16 cellular contexts compared by ENCODE assay signal in genomic region chr11:117980280-117980679, GRCh38. TPM values are rescaled to one million over a fixed set of nuclear protein-coding genes. Genes with fewer than 3 reads are reported as not detected.
DNase-seq lines count a peak whose midpoint lies in the region; ATAC-seq, FAIRE-seq and TF ChIP-seq lines count a peak whose summit lies in the region.
"Had no signal": no experiment of that assay in that cellular context is flagged by ENCODE, and none has a peak within 500 bp of the region (broad histone marks: within the 10 kb centered on the region; RNA-seq: fewer than 3 reads in every experiment).

No MANE protein-coding gene starts in this region.

- H3K4me3 ChIP-seq in CD8-positive, alpha-beta memory T cell (ENCODE audit: low read length), result no peak overlapping the region
- H3K4me3 ChIP-seq in neutrophil (ENCODE audit: low read depth in 1 of 2, low read length in 1 of 2), result no peak overlapping the region
- no peak overlapping the region for H3K4me3 ChIP-seq in small intestine (ENCODE audit: low read depth in 1 of 2, low read length in 2 of 2)
- no peak overlapping the region for H3K4me3 ChIP-seq in HepG2 (replicated peaks in 1 of 3; ENCODE audit: insufficient read depth in 1 of 3, low read depth in 2 of 3, low read length in 3 of 3)
- H3K4me3 ChIP-seq: BLaER1, heart right ventricle, prostate gland had no signal

- ATAC-seq in HG02759 (IDR thresholded peaks at IDR 0.05; ENCODE audit: unreplicated experiment) (peak; percentile 21), GM21576 (IDR thresholded peaks at IDR 0.05; ENCODE audit: unreplicated experiment) (no peak), HepG2 (no peak)
- peak; percentile 60 for ATAC-seq in activated naive CD8-positive, alpha-beta T cell treated with anti-CD3 and anti-CD28 coated beads, Interleukin-2, amount 50 U/mL, for 24 hours

- no peak overlapping the region for H2AFZ ChIP-seq in HepG2 (ENCODE audit: low read length)

- POLR2A ChIA-PET in CD8-positive, alpha-beta memory T cell (lab: Charles Lee), result interaction anchor here (0.7 to 0.9 kb wide), 2 partner anchors 9 to 23 kb away, joined by 3 to 4 read pairs; no protein-coding TSS in a partner anchor
- POLR2A ChIA-PET in HepG2 (lab: Yijun Ruan, JAX), result no interaction called here

- H3K27me3 Mint-ChIP-seq in CD8-positive, alpha-beta memory T cell, result no peaks in the 10 kb centered on the region
- H3K27me3 Mint-ChIP-seq in activated naive CD8-positive, alpha-beta T cell treated with anti-CD3 and anti-CD28 coated beads, Interleukin-2, amount 50 U/mL, for 24 hours, result no peaks in the 10 kb centered on the region

- intact Hi-C loops in HepG2 (cut with micrococcal nuclease; ENCODE audit: unreplicated experiment), result no loop called here

- no peaks in the 10 kb centered on the region for H3K79me2 ChIP-seq in HepG2 (ENCODE audit: insufficient read depth, low read length)

- in situ Hi-C loops in HepG2 (cut with HindIII; ENCODE audit: extremely low pct_ligation_motif_present, low pct_unique_long_range_greater_than_20kb), result no loop called here

- CTCF ChIA-PET in CD8-positive, alpha-beta memory T cell (lab: Charles Lee), result interaction anchor here (1.2 to 4.6 kb wide), 6 partner anchors 17 to 73 kb away, joined by 3 to 21 read pairs (median 8); no protein-coding TSS in a partner anchor
- CTCF ChIA-PET in HepG2 (lab: Yijun Ruan, JAX; ENCODE audit: low intra/inter-chr PET ratio, low total read pairs), result no interaction called here

- no TSS peak for BruUV-seq in HepG2 (replicated peaks; lab: Mats Ljungman, UMichigan)

- H3K9me3 ChIP-seq in CD8-positive, alpha-beta memory T cell (ENCODE audit: low read length), result no peaks in the 10 kb centered on the region
- H3K9me3 ChIP-seq in neutrophil (no peaks in the 10 kb centered on the region), small intestine (ENCODE audit: control insufficient read depth, low read depth) (no peaks in the 10 kb centered on the region), HepG2 (ENCODE audit: low read length) (no peaks in the 10 kb centered on the region)
- H3K9me3 ChIP-seq: prostate gland had no signal

- no peaks in the 10 kb centered on the region for H3K36me3 ChIP-seq in CD8-positive, alpha-beta memory T cell (ENCODE audit: insufficient read depth, low read length)
- no peaks in the 10 kb centered on the region for H3K36me3 ChIP-seq in neutrophil
- H3K36me3 ChIP-seq in small intestine (ENCODE audit: control insufficient read depth in 2 of 2, insufficient read depth in 2 of 2, low read length in 2 of 2), result no peaks in the 10 kb centered on the region
- H3K36me3 ChIP-seq in HepG2 (replicated peaks in 1 of 2; ENCODE audit: control insufficient read depth in 1 of 2, insufficient read depth in 2 of 2, low read length in 2 of 2), result no peaks in the 10 kb centered on the region
- H3K36me3 ChIP-seq: BLaER1, heart right ventricle, prostate gland had no signal

- no peaks in the 10 kb centered on the region for H3K27me3 ChIP-seq in CD8-positive, alpha-beta memory T cell (ENCODE audit: insufficient read depth, low read length, poor library complexity, severe bottlenecking)
- H3K27me3 ChIP-seq in neutrophil, result no peaks in the 10 kb centered on the region
- no peaks in the 10 kb centered on the region for H3K27me3 ChIP-seq in small intestine (ENCODE audit: control insufficient read depth in 2 of 2, insufficient read depth in 2 of 2, low read length in 2 of 2)
- peaks cover 3 to 50% of the 10 kb centered on the region in 2 experiments for H3K27me3 ChIP-seq in HepG2 (ENCODE audit: control insufficient read depth in 1 of 2, insufficient read depth in 2 of 2, low read length in 2 of 2)

- FAIRE-seq in small intestine (lab: Jason Lieb, UNC) (no peak), HepG2 (lab: Jason Lieb, UNC) (no peak)
- FAIRE-seq: urothelium cell line had no signal

- TF ChIP-seq CTCF in neutrophil (IDR thresholded peaks at IDR 0.05) (no peak), HepG2 (CRISPR knock-in tag; IDR thresholded peaks at IDR 0.05) (no peak)

- H3K36me3 Mint-ChIP-seq in CD8-positive, alpha-beta memory T cell, result peaks cover 3 to 23% (median 6%) of the 10 kb centered on the region in 3 donors
- peaks cover 19% of the 10 kb centered on the region for H3K36me3 Mint-ChIP-seq in activated naive CD8-positive, alpha-beta T cell treated with anti-CD3 and anti-CD28 coated beads, Interleukin-2, amount 50 U/mL, for 24 hours (ENCODE audit: low read depth)

- no peak overlapping the region for H3K27ac ChIP-seq in CD8-positive, alpha-beta memory T cell (ENCODE audit: low read depth, low read length)
- H3K27ac ChIP-seq in neutrophil (peak overlapping the region; percentile 54), small intestine (ENCODE audit: low read depth in 1 of 2, low read length in 1 of 2) (no peak overlapping the region), HepG2 (ENCODE audit: extremely low read length, insufficient read depth, low read length) (no peak overlapping the region)
- H3K27ac ChIP-seq: BLaER1, prostate gland had no signal

- peak overlapping the region; percentile 22 to 79 (median 59) for H3K4me3 Mint-ChIP-seq in CD8-positive, alpha-beta memory T cell
- H3K4me3 Mint-ChIP-seq in activated naive CD8-positive, alpha-beta T cell treated with anti-CD3 and anti-CD28 coated beads, Interleukin-2, amount 50 U/mL, for 24 hours, result peak overlapping the region; percentile 30

- H3K9me3 Mint-ChIP-seq in CD8-positive, alpha-beta memory T cell, result no peaks in the 10 kb centered on the region
- no peaks in the 10 kb centered on the region for H3K9me3 Mint-ChIP-seq in activated naive CD8-positive, alpha-beta T cell treated with anti-CD3 and anti-CD28 coated beads, Interleukin-2, amount 50 U/mL, for 24 hours

- no peaks in the 10 kb centered on the region for H4K20me1 ChIP-seq in HepG2 (ENCODE audit: insufficient read depth, low read length)
- H4K20me1 ChIP-seq: BLaER1 had no signal

- TF ChIP-seq EP300 in HepG2 (IDR thresholded peaks at IDR 0.05; ENCODE audit: low read depth in 2 of 2, low read length in 2 of 2), result no peak
- no peak for TF ChIP-seq EP300 in HepG2 (CRISPR knock-in tag; IDR thresholded peaks at IDR 0.05; ENCODE audit: borderline replicate concordance)

- H3K4me2 ChIP-seq in HepG2 (ENCODE audit: low read depth, low read length), result no peak overlapping the region
- H3K4me2 ChIP-seq: BLaER1 had no signal

- H3K9ac ChIP-seq in HepG2 (ENCODE audit: insufficient read depth, low read depth, low read length), result no peak overlapping the region
- H3K9ac ChIP-seq: BLaER1 had no signal

- H3K4me1 Mint-ChIP-seq in CD8-positive, alpha-beta memory T cell, result peaks cover 79 to 88% (median 87%) of the 10 kb centered on the region in 3 donors
- peaks cover 90% of the 10 kb centered on the region for H3K4me1 Mint-ChIP-seq in activated naive CD8-positive, alpha-beta T cell treated with anti-CD3 and anti-CD28 coated beads, Interleukin-2, amount 50 U/mL, for 24 hours

- H3K4me1 ChIP-seq in CD8-positive, alpha-beta memory T cell (ENCODE audit: insufficient read depth, low read length), result peaks cover 60% of the 10 kb centered on the region
- H3K4me1 ChIP-seq in neutrophil (ENCODE audit: control insufficient read depth in 1 of 2, insufficient read depth in 1 of 2, low read depth in 1 of 2, low read length in 1 of 2), result peaks cover 22 to 24% of the 10 kb centered on the region in 2 experiments
- no peaks in the 10 kb centered on the region for H3K4me1 ChIP-seq in small intestine (ENCODE audit: control insufficient read depth in 2 of 2, insufficient read depth in 1 of 2, low read depth in 1 of 2, low read length in 1 of 2)
- H3K4me1 ChIP-seq in HepG2 (ENCODE audit: insufficient read depth, low read length), result no peaks in the 10 kb centered on the region
- H3K4me1 ChIP-seq: prostate gland had no signal

- TF ChIP-seq POLR2A in HepG2 (IDR thresholded peaks at IDR 0.05; ENCODE audit: insufficient read depth in 1 of 2, low read depth in 2 of 2, low read length in 2 of 2), result no peak

- no peak for TF ChIP-seq RAD21 in HepG2 (CRISPR knock-in tag; IDR thresholded peaks at IDR 0.05)

- peak overlapping the region; percentile 59 to 89 (median 80) for H3K27ac Mint-ChIP-seq in CD8-positive, alpha-beta memory T cell
- peak overlapping the region; percentile 89 for H3K27ac Mint-ChIP-seq in activated naive CD8-positive, alpha-beta T cell treated with anti-CD3 and anti-CD28 coated beads, Interleukin-2, amount 50 U/mL, for 24 hours

- DNase-seq in CD8-positive, alpha-beta memory T cell, result no peak
- DNase-seq in activated naive CD8-positive, alpha-beta T cell treated with anti-CD3 and anti-CD28 coated beads, Interleukin-2, amount 50 U/mL, for 24 hours, result no peak
- no peak for DNase-seq in small intestine
- DNase-seq in HepG2 (ENCODE audit: low spot score), result no peak
- DNase-seq: EL; heart right ventricle; NCI-H1417 treated with DMSO at 0.1 percent for 48 hours; NCI-H446; stimulated activated CD4-positive, alpha-beta T cell treated with anti-CD3 and anti-CD28 coated beads, Interleukin-1b, Interleukin-23, amount 100 ng/mL, for 48 hours had no signal

- 34 to 40% (median 40%) methylated on average over 2 of the region's 2 CpGs for WGBS in small intestine, 3 donors
- 0% methylated on average over 2 of the region's 2 CpGs for WGBS in HepG2 (ENCODE audit: low lambda C conversion rate)

RNA-seq across cellular contexts. Expression of gene IL10RA, which starts 5.9 kb away (rescaled TPM):
- total RNA-seq in CD8-positive, alpha-beta memory T cell, result 100 to 1,000 TPM; 120 to 122 TPM
- 659 TPM for polyA plus RNA-seq in CD8-positive, alpha-beta memory T cell
- polyA plus RNA-seq in small intestine, result 1 to 10 TPM; 1.1 to 9.3 (median 4.3) TPM
- not detected in 2 replicates for total RNA-seq in HepG2 (2016; rRNA removed; fragmentation: Illumina TruSeq; extraction: Trizol)
- not detected in 2 replicates for total RNA-seq in HepG2 (2016; cell fraction: cytosol; rRNA removed; fragmentation: Illumina TruSeq; extraction: Trizol; ENCODE audit: low read depth)
- not detected in 2 replicates for total RNA-seq in HepG2 (2016; cell fraction: insoluble cytoplasmic fraction; rRNA removed; fragmentation: Illumina TruSeq; extraction: Trizol)
- not detected in 2 replicates for total RNA-seq in HepG2 (2016; cell fraction: membrane; rRNA removed; fragmentation: Illumina TruSeq; extraction: Trizol)
- total RNA-seq in HepG2 (2016; cell fraction: nucleus; rRNA removed; fragmentation: Illumina TruSeq; extraction: Trizol), result not detected in 2 replicates
- 0.03 TPM in 1 of 2 replicates, not detected in the other for polyA plus RNA-seq in HepG2 (2011; rRNA removed)
- 0.01 TPM in 1 of 2 replicates, not detected in the other for polyA plus RNA-seq in HepG2 (2011; cell fraction: cytosol; rRNA removed)
- 0.07 TPM in 1 of 2 replicates, not detected in the other for polyA plus RNA-seq in HepG2 (2011; cell fraction: nucleus; rRNA removed)
- 0.29 TPM in 1 of 2 replicates, not detected in the other for polyA plus RNA-seq in HepG2 (2012)
- polyA plus RNA-seq in HepG2 (2016; cell fraction: cytosol; fragmentation: Illumina TruSeq; extraction: Trizol; ENCODE audit: low read depth), result not detected in 2 replicates
- not detected in 2 replicates for polyA plus RNA-seq in HepG2 (2016; cell fraction: insoluble cytoplasmic fraction; fragmentation: Illumina TruSeq; extraction: Trizol; ENCODE audit: low read depth)
- polyA plus RNA-seq in HepG2 (2016; cell fraction: membrane; fragmentation: Illumina TruSeq; extraction: Trizol; ENCODE audit: low read depth), result not detected in 2 replicates
- not detected in 2 replicates for polyA plus RNA-seq in HepG2 (2016; cell fraction: nucleus; fragmentation: Illumina TruSeq; extraction: Trizol; ENCODE audit: insufficient read depth, low read depth)
- 1.2 TPM in 1 of 2 replicates, not detected in the other for polyA minus RNA-seq in HepG2 (2011; rRNA and poly(A)+ RNA removed; ENCODE audit: low replicate concordance)
- not detected in 2 replicates for polyA minus RNA-seq in HepG2 (2011; cell fraction: cytosol; rRNA and poly(A)+ RNA removed)
- not detected in 2 replicates for polyA minus RNA-seq in HepG2 (2011; cell fraction: nucleus; rRNA and poly(A)+ RNA removed)

RNA-seq across cellular contexts. Expression of gene TMPRSS13, which starts 51.1 kb away (rescaled TPM):
- 1 to 10 TPM; 1.4 to 1.5 TPM for total RNA-seq in CD8-positive, alpha-beta memory T cell
- 1.5 TPM for polyA plus RNA-seq in CD8-positive, alpha-beta memory T cell
- under 1 TPM in 1 of 3 donors, not detected in 2; 0.18 TPM for polyA plus RNA-seq in small intestine
- total RNA-seq in HepG2 (2016; rRNA removed; fragmentation: Illumina TruSeq; extraction: Trizol), result not detected in 2 replicates
- not detected in 2 replicates for total RNA-seq in HepG2 (2016; cell fraction: cytosol; rRNA removed; fragmentation: Illumina TruSeq; extraction: Trizol; ENCODE audit: low read depth)
- total RNA-seq in HepG2 (2016; cell fraction: insoluble cytoplasmic fraction; rRNA removed; fragmentation: Illumina TruSeq; extraction: Trizol), result not detected in 2 replicates
- not detected in 2 replicates for total RNA-seq in HepG2 (2016; cell fraction: membrane; rRNA removed; fragmentation: Illumina TruSeq; extraction: Trizol)
- not detected in 2 replicates for total RNA-seq in HepG2 (2016; cell fraction: nucleus; rRNA removed; fragmentation: Illumina TruSeq; extraction: Trizol)
- polyA plus RNA-seq in HepG2 (2011; rRNA removed), result not detected in 2 replicates
- not detected in 2 replicates for polyA plus RNA-seq in HepG2 (2011; cell fraction: cytosol; rRNA removed)
- polyA plus RNA-seq in HepG2 (2011; cell fraction: nucleus; rRNA removed), result not detected in 2 replicates
- not detected in 2 replicates for polyA plus RNA-seq in HepG2 (2012)
- polyA plus RNA-seq in HepG2 (2016; cell fraction: cytosol; fragmentation: Illumina TruSeq; extraction: Trizol; ENCODE audit: low read depth), result not detected in 2 replicates
- polyA plus RNA-seq in HepG2 (2016; cell fraction: insoluble cytoplasmic fraction; fragmentation: Illumina TruSeq; extraction: Trizol; ENCODE audit: low read depth), result not detected in 2 replicates
- not detected in 2 replicates for polyA plus RNA-seq in HepG2 (2016; cell fraction: membrane; fragmentation: Illumina TruSeq; extraction: Trizol; ENCODE audit: low read depth)
- not detected in 2 replicates for polyA plus RNA-seq in HepG2 (2016; cell fraction: nucleus; fragmentation: Illumina TruSeq; extraction: Trizol; ENCODE audit: insufficient read depth, low read depth)
- not detected in 2 replicates for polyA minus RNA-seq in HepG2 (2011; rRNA and poly(A)+ RNA removed; ENCODE audit: low replicate concordance)
- not detected in 2 replicates for polyA minus RNA-seq in HepG2 (2011; cell fraction: cytosol; rRNA and poly(A)+ RNA removed)
- not detected in 2 replicates for polyA minus RNA-seq in HepG2 (2011; cell fraction: nucleus; rRNA and poly(A)+ RNA removed)
- total RNA-seq: kidney epithelial cell had no signal

Comparison
In these comparisons a context has a peak if more than half of its experiments do, and no peak if none do; other contexts are left out.
1. ATAC-seq: peak in HG02759 (single experiment) and activated naive CD8-positive, alpha-beta T cell treated with anti-CD3 and anti-CD28 coated beads, Interleukin-2, amount 50 U/mL, for 24 hours (single experiment); none in GM21576 (single experiment) and HepG2 (single experiment).
2. RNA of gene IL10RA, which starts 5.9 kb away (polyA plus RNA-seq): 659 TPM in CD8-positive, alpha-beta memory T cell (single experiment); 1.1 to 9.3 TPM in small intestine and 0.01 to 0.29 TPM in HepG2; every median in the first group is over 10 times any median in the second.